ENCODE assay signal across 8 cellular contexts in the genomic region with DNA sequence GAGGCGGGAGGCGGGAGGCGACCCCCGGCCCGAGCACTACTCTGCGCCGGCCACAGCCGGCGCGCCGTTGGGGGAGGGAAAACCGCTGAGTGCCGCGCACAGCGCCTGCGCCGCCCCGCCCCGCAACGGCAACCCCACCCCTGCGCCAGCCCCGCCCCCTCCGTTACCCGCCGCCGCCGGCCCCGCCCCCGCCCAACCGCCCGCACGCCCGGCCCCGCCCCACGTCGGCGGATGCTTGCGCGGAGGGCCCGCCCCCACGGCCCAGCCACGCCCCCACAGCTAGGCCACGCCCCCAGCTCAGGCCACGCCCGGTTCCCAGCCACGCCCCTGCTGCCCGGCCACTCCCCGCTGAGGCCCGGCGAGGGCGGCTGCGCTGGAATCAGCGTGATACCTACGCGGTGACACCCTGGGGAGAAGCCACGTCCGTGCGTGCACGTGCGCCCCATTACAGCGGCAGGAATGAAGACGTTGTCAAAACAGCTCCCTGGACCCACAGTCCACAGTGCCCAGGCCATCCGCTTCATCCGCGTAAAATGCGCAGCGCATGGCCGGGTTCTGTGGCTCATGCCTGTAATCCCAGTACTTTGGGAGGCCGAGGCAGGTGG. TPM values are rescaled to one million over a fixed set of nuclear protein-coding genes. Genes with fewer than 3 reads are reported as not detected.
DNase-seq lines count a peak whose midpoint lies in the region; ATAC-seq and TF ChIP-seq lines count a peak whose summit lies in the region.

TCFL5 (minus strand) TSS at position 91 of the 605 bp plus-strand sequence. CDS start 152 bp downstream, outside the sequence.

- DNase-seq in CMK (ENCODE audit: low read depth) (peak; percentile 78), HuH-7.5 (ENCODE audit: low spot score) (peak; percentile 81), RPMI7951 (ENCODE audit: low read depth) (peak; percentile 83), fibroblast of the aortic adventitia (ENCODE audit: low read depth) (peak; percentile 81), nephron progenitor cell (peak; percentile 96)
- peak; percentile 95 for DNase-seq in stimulated activated naive CD8-positive, alpha-beta T cell treated with anti-CD3 and anti-CD28 coated beads, Interleukin-15, Interleukin-2, amounts not matched to agents 100 U/mL and 50 U/mL, for 24 hours

- H3K4me1 Mint-ChIP-seq in activated T-helper 17 cell treated with anti-CD3 and anti-CD28 coated beads, Interleukin-2, amount 50 U/mL, for 72 hours: peaks cover 5% of the 10 kb centered on the region
- peaks cover 33% of the 10 kb centered on the region for H3K4me1 Mint-ChIP-seq in nephron progenitor cell

- peaks cover 13% of the 10 kb centered on the region for H3K36me3 Mint-ChIP-seq in activated T-helper 17 cell treated with anti-CD3 and anti-CD28 coated beads, Interleukin-2, amount 50 U/mL, for 72 hours (ENCODE audit: low read depth)
- peaks cover 13% of the 10 kb centered on the region for H3K36me3 Mint-ChIP-seq in nephron progenitor cell (ENCODE audit: low read depth)

- peak; percentile 68 for ATAC-seq in GM21381 (IDR thresholded peaks at IDR 0.05; ENCODE audit: unreplicated experiment)
- ATAC-seq in activated T-helper 17 cell treated with anti-CD3 and anti-CD28 coated beads, Interleukin-2, amount 50 U/mL, for 72 hours (replicated peaks): peak; percentile 92
- peak; percentile 88 for ATAC-seq in stimulated activated naive CD8-positive, alpha-beta T cell treated with anti-CD3 and anti-CD28 coated beads, Interleukin-15, Interleukin-2, amounts not matched to agents 100 U/mL and 50 U/mL, for 24 hours

- peak within 1 kb of the TSS; percentile 74 for H3K4me3 ChIP-seq in fibroblast of the aortic adventitia (ENCODE audit: low read depth, low read length)

- no peaks in the 10 kb centered on the region for H3K9me3 Mint-ChIP-seq in activated T-helper 17 cell treated with anti-CD3 and anti-CD28 coated beads, Interleukin-2, amount 50 U/mL, for 72 hours
- H3K9me3 Mint-ChIP-seq in nephron progenitor cell: peaks cover 34% of the 10 kb centered on the region

- no peaks in the 10 kb centered on the region for H3K27me3 Mint-ChIP-seq in activated T-helper 17 cell treated with anti-CD3 and anti-CD28 coated beads, Interleukin-2, amount 50 U/mL, for 72 hours
- H3K27me3 Mint-ChIP-seq in nephron progenitor cell (ENCODE audit: low read depth, poor library complexity): peaks cover 40% of the 10 kb centered on the region

- no peak for TF ChIP-seq CTCF in fibroblast of the aortic adventitia (IDR thresholded peaks at IDR 0.05; ENCODE audit: insufficient read depth, low read length)
- TF ChIP-seq CTCF in nephron progenitor cell (IDR thresholded peaks at IDR 0.05): no peak

- H3K4me3 Mint-ChIP-seq in activated T-helper 17 cell treated with anti-CD3 and anti-CD28 coated beads, Interleukin-2, amount 50 U/mL, for 72 hours: peak within 1 kb of the TSS; percentile 76
- H3K4me3 Mint-ChIP-seq in nephron progenitor cell: peak within 1 kb of the TSS; percentile 80

- no peak within 1 kb of the TSS for H3K27ac Mint-ChIP-seq in activated T-helper 17 cell treated with anti-CD3 and anti-CD28 coated beads, Interleukin-2, amount 50 U/mL, for 72 hours
- no peak within 1 kb of the TSS for H3K27ac Mint-ChIP-seq in nephron progenitor cell

RNA-seq across cellular contexts. Expression of gene TCFL5, which starts in this region (rescaled TPM):
- total RNA-seq in RPMI7951 (2014; rRNA removed; shearing (Covaris generic)): 13.7 and 16.2 TPM in 2 replicates
- 1 to 10 TPM; 3.4 to 3.7 TPM for total RNA-seq in activated T-helper 17 cell treated with anti-CD3 and anti-CD28 coated beads, Interleukin-2, amount 50 U/mL, for 72 hours
- 23.7 and 27.9 TPM in 2 replicates for total RNA-seq in fibroblast of the aortic adventitia (ENCODE audit: low replicate concordance)

Comparison
In these comparisons a context has a peak if more than half of its experiments do, and no peak if none do; other contexts are left out.
1. Peak in every context shown above with its lines: DNase-seq, ATAC-seq and H3K4me3 ChIP-seq.